In genomic region chr20:19699132-19699971, GRCh38 we compare ENCODE assay signal across 15 cellular contexts. TPM values are rescaled to one million over a fixed set of nuclear protein-coding genes. Genes with fewer than 3 reads are reported as not detected.
DNase-seq lines count a peak whose midpoint lies in the region; ATAC-seq, FAIRE-seq and TF ChIP-seq lines count a peak whose summit lies in the region.
"Had no signal": no experiment of that assay in that cellular context is flagged by ENCODE, and none has a peak within 500 bp of the region (broad histone marks: within the 10 kb centered on the region; RNA-seq: fewer than 3 reads in every experiment).

No MANE protein-coding gene starts in this region.

- H3F3A ChIP-seq in smooth muscle cell (ENCODE audit: low read depth): peaks cover 4% of the 10 kb centered on the region

- ATAC-seq in HG03039 (IDR thresholded peaks at IDR 0.05; ENCODE audit: unreplicated experiment): no peak
- ATAC-seq in activated CD4-positive, CD25-positive, alpha-beta regulatory T cell treated with anti-CD3 and anti-CD28 coated beads, Interleukin-2, amount 50 U/mL, for 24 hours: no peak
- ATAC-seq: stimulated activated naive CD8-positive, alpha-beta T cell treated with anti-CD3 and anti-CD28 coated beads, Interleukin-15, amount 100 ng/mL, for 72 hours had no signal

- H3K27ac ChIP-seq in SJCRH30 (peak overlapping the region; percentile 80), smooth muscle cell (ENCODE audit: low read depth) (peak overlapping the region; percentile 38)

- no peaks in the 10 kb centered on the region for H3K79me2 ChIP-seq in smooth muscle cell (ENCODE audit: low read depth)

- H2AFZ ChIP-seq in smooth muscle cell (ENCODE audit: low read depth): no peak overlapping the region

- no peak overlapping the region for H3K4me2 ChIP-seq in smooth muscle cell

- DNase-seq in H54 (ENCODE audit: insufficient read length, low spot score) (peak; percentile 55), SJCRH30 (peak; percentile 86 to 89), fibroblast of the aortic adventitia (ENCODE audit: low read depth) (peak; percentile 67), smooth muscle cell (lab: John Stamatoyannopoulos, UW; ENCODE audit: unreplicated experiment) (no peak), HPDE6-E6E7 (ENCODE audit: extremely low spot score) (no peak), NOMO-1 (lab: John Stamatoyannopoulos, UW; ENCODE audit: unreplicated experiment in 2 of 2) (no peak)
- DNase-seq: activated naive CD4-positive, alpha-beta T cell treated with anti-CD3 and anti-CD28 coated beads, Interleukin-2, amount 50 U/mL, for 16 hours; GOT3; midbrain; NCI-H1436; Right ventricle myocardium superior; stimulated activated naive CD8-positive, alpha-beta T cell treated with anti-CD3 and anti-CD28 coated beads, Interleukin-15, amount 100 ng/mL, for 72 hours had no signal

- H3K36me3 ChIP-seq in SJCRH30: no peaks in the 10 kb centered on the region
- H3K36me3 ChIP-seq in smooth muscle cell (ENCODE audit: low read depth): no peaks in the 10 kb centered on the region

- no peak overlapping the region for H3K4me3 ChIP-seq in SJCRH30
- H3K4me3 ChIP-seq in fibroblast of the aortic adventitia (ENCODE audit: low read depth, low read length): no peak overlapping the region
- no peak overlapping the region for H3K4me3 ChIP-seq in smooth muscle cell

- H3K9me3 ChIP-seq in SJCRH30 (replicated peaks) (peaks cover 8% of the 10 kb centered on the region; the same call in 1 of the 2 replicates), smooth muscle cell (replicated peaks; ENCODE audit: low read depth) (no peaks in the 10 kb centered on the region)

- H4K20me1 ChIP-seq in smooth muscle cell (ENCODE audit: low read depth): no peaks in the 10 kb centered on the region

- 72% methylated on average over 4 of the region's 4 CpGs for WGBS in smooth muscle cell (ENCODE audit: low lambda C conversion rate)

- H3K4me1 ChIP-seq in SJCRH30 (peaks cover 29% of the 10 kb centered on the region), smooth muscle cell (ENCODE audit: low read depth) (no peaks in the 10 kb centered on the region)

- H3K27me3 ChIP-seq in SJCRH30 (no peaks in the 10 kb centered on the region), smooth muscle cell (ENCODE audit: low read depth) (no peaks in the 10 kb centered on the region)

- TF ChIP-seq CTCF in fibroblast of the aortic adventitia (IDR thresholded peaks at IDR 0.05; ENCODE audit: insufficient read depth, low read length) (no peak), smooth muscle cell (IDR thresholded peaks at IDR 0.05; ENCODE audit: borderline replicate concordance, insufficient read depth, poor library complexity, severe bottlenecking) (no peak)

- FAIRE-seq in H54 (lab: Jason Lieb, UNC): no peak
- FAIRE-seq: G401.6 had no signal

- H3K9ac ChIP-seq in smooth muscle cell (ENCODE audit: low read depth): no peak overlapping the region

- TF ChIP-seq POLR2A in H54 (IDR thresholded peaks at IDR 0.05; ENCODE audit: low read depth, low read length): no peak

RNA-seq across cellular contexts. Expression of gene RIN2, which starts 58.7 kb away (rescaled TPM):
- 20.3 and 22.6 TPM in 2 replicates for total RNA-seq in SJCRH30 (2014; rRNA removed; shearing (Covaris generic))
- total RNA-seq in fibroblast of the aortic adventitia (ENCODE audit: low replicate concordance): 36.6 and 61.1 TPM in 2 replicates
- 26.9 and 29.5 TPM in 2 replicates for total RNA-seq in smooth muscle cell
- polyA plus RNA-seq in smooth muscle cell: 16.0 TPM in 2 replicates

Comparison
In these comparisons a context has a peak if more than half of its experiments do, and no peak if none do; other contexts are left out.
1. DNase-seq: peak in H54 (single experiment), SJCRH30 (2 of 2) and fibroblast of the aortic adventitia (single experiment); none in smooth muscle cell (single experiment), HPDE6-E6E7 (single experiment) and NOMO-1 (0 of 2).